ENCODE assay signal across 28 cellular contexts in the genomic region with DNA sequence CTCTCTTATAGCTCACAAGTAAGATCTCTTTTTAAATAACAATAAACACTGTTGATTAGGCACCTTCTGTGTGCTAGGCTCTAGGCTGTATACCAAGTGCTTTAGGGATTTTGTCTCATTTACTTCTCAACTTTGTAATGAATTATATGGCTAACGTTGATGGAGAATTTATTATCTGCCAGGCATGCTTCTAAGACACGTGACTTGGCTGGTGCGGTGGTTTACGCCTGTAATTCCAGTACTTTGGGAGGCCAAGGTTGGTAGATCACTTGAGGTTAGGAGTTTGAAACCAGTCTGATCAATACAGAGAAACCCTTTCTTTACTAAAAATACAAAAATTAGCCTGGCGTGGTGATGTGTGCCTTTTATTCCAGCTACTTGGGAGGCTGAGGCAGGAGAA.
"Had no signal": no experiment of that assay in that cellular context is flagged by ENCODE, and none has a peak within 500 bp of the region (broad histone marks: within the 10 kb centered on the region; RNA-seq: fewer than 3 reads in every experiment).

No MANE protein-coding gene starts in this region.

- H3K27ac ChIP-seq: RWPE1, SJCRH30, SK-N-MC had no signal

- H3K4me3 ChIP-seq: MG63, SJCRH30, SK-N-MC had no signal

- H3K27me3 ChIP-seq: MG63, SJCRH30 had no signal

- ATAC-seq: Panc1, Right ventricle myocardium inferior, SK-N-SH treated with all-trans-retinoic acid at 6 μM for 48 hours, T-cell had no signal

- H3K9me3 ChIP-seq: MG63, SJCRH30 had no signal

- DNase-seq: Kasumi-1, MG63, NCI-H1092 treated with DMSO at 0.1 percent for 48 hours, NCI-H1105 treated with DMSO at 0.1 percent for 48 hours, NCI-H1436, NCI-H1694, NCI-H187, NCI-H1930, NCI-H2029 treated with DMSO at 0.1 percent for 48 hours, NCI-H2107, NCI-H2171, NCI-H226, NCI-H446 treated with DMSO at 0.1 percent for 48 hours, NCI-H510A, NCI-H524, NCI-H526, NCI-H69, NCI-H748 treated with DMSO at 0.1 percent for 48 hours, NCI-H82, SHP77, SIG-M5, SJCRH30, T-cell had no signal

- H3K4me1 ChIP-seq: SJCRH30 had no signal

- H3K36me3 ChIP-seq: MG63, SJCRH30 had no signal
